Comparison of ENCODE assay signal across 10 cellular contexts in genomic region chr15:77784361-77785292, GRCh38.
DNase-seq lines count a peak whose midpoint lies in the region; ATAC-seq and TF ChIP-seq lines count a peak whose summit lies in the region.
"Had no signal": no experiment of that assay in that cellular context is flagged by ENCODE, and none has a peak within 500 bp of the region (broad histone marks: within the 10 kb centered on the region; RNA-seq: fewer than 3 reads in every experiment).

No MANE protein-coding gene starts in this region.

- no peak for TF ChIP-seq POLR2A in vagina (IDR thresholded peaks at IDR 0.05)

- H4K20me1 ChIP-seq in Loucy (ENCODE audit: insufficient read depth, low read length, poor library complexity, severe bottlenecking) = no peaks in the 10 kb centered on the region

- H3K4me3 ChIP-seq in Loucy (ENCODE audit: low read length, poor library complexity, severe bottlenecking) (no peak overlapping the region), vagina (no peak overlapping the region)
- H3K4me3 ChIP-seq: left lung, thoracic aorta had no signal

- H3K4me1 Mint-ChIP-seq in activated CD8-positive, alpha-beta T cell treated with anti-CD3 and anti-CD28 coated beads for 36 hours (ENCODE audit: low read depth) = no peaks in the 10 kb centered on the region
- H3K4me1 Mint-ChIP-seq in activated CD8-positive, alpha-beta T cell treated with anti-CD3 and anti-CD28 coated beads, Interleukin-2, amount 10 ng/mL, durations not matched to agents 7 days and 5 days (ENCODE audit: low read depth) = no peaks in the 10 kb centered on the region
- peaks cover 3% of the 10 kb centered on the region for H3K4me1 Mint-ChIP-seq in progenitor cell of endocrine pancreas (ENCODE audit: low read depth)

- intact Hi-C loops in activated CD8-positive, alpha-beta T cell treated with anti-CD3 and anti-CD28 coated beads for 36 hours (cut with micrococcal nuclease) = no loop called here
- intact Hi-C loops in vagina (cut with DNase I) = no loop called here

- no peak overlapping the region for H3K4me2 ChIP-seq in Loucy (ENCODE audit: low read depth, low read length, poor library complexity, severe bottlenecking)

- H3K79me2 ChIP-seq in Loucy (ENCODE audit: insufficient read depth, low read length) = no peaks in the 10 kb centered on the region

- peaks cover 1% of the 10 kb centered on the region for H3K27me3 Mint-ChIP-seq in activated CD8-positive, alpha-beta T cell treated with anti-CD3 and anti-CD28 coated beads for 36 hours
- no peaks in the 10 kb centered on the region for H3K27me3 Mint-ChIP-seq in activated CD8-positive, alpha-beta T cell treated with anti-CD3 and anti-CD28 coated beads, Interleukin-2, amount 10 ng/mL, durations not matched to agents 7 days and 5 days (ENCODE audit: low read depth)
- H3K27me3 Mint-ChIP-seq in progenitor cell of endocrine pancreas = no peaks in the 10 kb centered on the region

- H3K36me3 ChIP-seq in Loucy (ENCODE audit: insufficient read depth, low read length) (no peaks in the 10 kb centered on the region), vagina (no peaks in the 10 kb centered on the region)
- H3K36me3 ChIP-seq: left lung, thoracic aorta had no signal

- H3K27me3 ChIP-seq in Loucy (ENCODE audit: insufficient read depth, low read length, poor library complexity, severe bottlenecking) = no peaks in the 10 kb centered on the region
- H3K27me3 ChIP-seq in vagina = no peaks in the 10 kb centered on the region

- no peaks in the 10 kb centered on the region for H3F3A ChIP-seq in Loucy (ENCODE audit: low read depth)

- no peaks in the 10 kb centered on the region for H3K4me1 ChIP-seq in Loucy (ENCODE audit: insufficient read depth, low read length, poor library complexity, severe bottlenecking)
- no peaks in the 10 kb centered on the region for H3K4me1 ChIP-seq in vagina
- H3K4me1 ChIP-seq: left lung had no signal

- CTCF ChIA-PET in activated CD8-positive, alpha-beta T cell treated with anti-CD3 and anti-CD28 coated beads for 36 hours (lab: Charles Lee) = interaction anchor here (1.6 kb wide), 1 partner anchor 13 kb away, joined by 6 read pairs; no protein-coding TSS in a partner anchor
- CTCF ChIA-PET in activated CD8-positive, alpha-beta T cell treated with anti-CD3 and anti-CD28 coated beads, Interleukin-2, amount 10 ng/mL, durations not matched to agents 7 days and 5 days (lab: Charles Lee) = interaction anchor here (0.6 kb wide), 1 partner anchor 241 kb away, joined by 3 read pairs; no protein-coding TSS in a partner anchor

- POLR2A ChIA-PET in activated CD8-positive, alpha-beta T cell treated with anti-CD3 and anti-CD28 coated beads for 36 hours (lab: Charles Lee) = no interaction called here
- POLR2A ChIA-PET in activated CD8-positive, alpha-beta T cell treated with anti-CD3 and anti-CD28 coated beads, Interleukin-2, amount 10 ng/mL, durations not matched to agents 7 days and 5 days (lab: Charles Lee) = no interaction called here

- DNase-seq in activated CD8-positive, alpha-beta T cell treated with anti-CD3 and anti-CD28 coated beads for 36 hours = peak; percentile 61
- no peak for DNase-seq in activated CD8-positive, alpha-beta T cell treated with anti-CD3 and anti-CD28 coated beads, Interleukin-2, amount 10 ng/mL, durations not matched to agents 7 days and 5 days
- DNase-seq in astrocyte of the hippocampus (ENCODE audit: low read depth, low spot score) (peak; percentile 7), progenitor cell of endocrine pancreas (ENCODE audit: low spot score, unreplicated experiment) (no peak), NCI-H510A treated with DMSO at 0.1 percent for 48 hours (lab: John Stamatoyannopoulos, UW) (no peak), vagina (ENCODE audit: extremely low spot score in 2 of 2) (no peak), AML-193 (lab: John Stamatoyannopoulos, UW) (no peak)

- no peaks in the 10 kb centered on the region for H3K9me2 ChIP-seq in Loucy (replicated peaks; ENCODE audit: low read depth, low read length)

- no peaks in the 10 kb centered on the region for H3K9me3 Mint-ChIP-seq in activated CD8-positive, alpha-beta T cell treated with anti-CD3 and anti-CD28 coated beads for 36 hours
- no peaks in the 10 kb centered on the region for H3K9me3 Mint-ChIP-seq in activated CD8-positive, alpha-beta T cell treated with anti-CD3 and anti-CD28 coated beads, Interleukin-2, amount 10 ng/mL, durations not matched to agents 7 days and 5 days (ENCODE audit: insufficient read depth)
- peaks cover 4% of the 10 kb centered on the region for H3K9me3 Mint-ChIP-seq in progenitor cell of endocrine pancreas (ENCODE audit: low read depth)

- H3K27ac ChIP-seq in vagina = no peak overlapping the region
- H3K27ac ChIP-seq: left lung, thoracic aorta had no signal

- H2AFZ ChIP-seq in Loucy (ENCODE audit: low read length) = no peak overlapping the region

- ATAC-seq in activated CD8-positive, alpha-beta T cell treated with anti-CD3 and anti-CD28 coated beads for 36 hours = peak; percentile 72
- ATAC-seq in activated CD8-positive, alpha-beta T cell treated with anti-CD3 and anti-CD28 coated beads, Interleukin-2, amount 10 ng/mL, durations not matched to agents 7 days and 5 days = no peak
- ATAC-seq: left lung had no signal

- H3K4me3 Mint-ChIP-seq in activated CD8-positive, alpha-beta T cell treated with anti-CD3 and anti-CD28 coated beads for 36 hours = no peak overlapping the region
- H3K4me3 Mint-ChIP-seq in activated CD8-positive, alpha-beta T cell treated with anti-CD3 and anti-CD28 coated beads, Interleukin-2, amount 10 ng/mL, durations not matched to agents 7 days and 5 days = no peak overlapping the region
- H3K4me3 Mint-ChIP-seq in progenitor cell of endocrine pancreas (ENCODE audit: low read depth) = no peak overlapping the region

- H3K36me3 Mint-ChIP-seq in activated CD8-positive, alpha-beta T cell treated with anti-CD3 and anti-CD28 coated beads for 36 hours (ENCODE audit: low read depth) = no peaks in the 10 kb centered on the region
- no peaks in the 10 kb centered on the region for H3K36me3 Mint-ChIP-seq in activated CD8-positive, alpha-beta T cell treated with anti-CD3 and anti-CD28 coated beads, Interleukin-2, amount 10 ng/mL, durations not matched to agents 7 days and 5 days (ENCODE audit: low read depth)
- peaks cover 5% of the 10 kb centered on the region for H3K36me3 Mint-ChIP-seq in progenitor cell of endocrine pancreas (ENCODE audit: insufficient read depth)

- no peak overlapping the region for H3K9ac ChIP-seq in Loucy (ENCODE audit: low read depth, low read length, poor library complexity, severe bottlenecking)

- no peaks in the 10 kb centered on the region for H3K9me3 ChIP-seq in Loucy (ENCODE audit: insufficient read depth, low read depth, low read length)
- H3K9me3 ChIP-seq in vagina = no peaks in the 10 kb centered on the region

- TF ChIP-seq CTCF in activated CD8-positive, alpha-beta T cell treated with anti-CD3 and anti-CD28 coated beads for 36 hours (IDR thresholded peaks at IDR 0.05) = peak; percentile 64
- TF ChIP-seq CTCF in Loucy (conservative IDR thresholded peaks at IDR 0.05; ENCODE audit: low read length) (peak; percentile 65), progenitor cell of endocrine pancreas (IDR thresholded peaks at IDR 0.05; ENCODE audit: unreplicated experiment) (peak; percentile 34), vagina (IDR thresholded peaks at IDR 0.05) (no peak)

- H3K27ac Mint-ChIP-seq in activated CD8-positive, alpha-beta T cell treated with anti-CD3 and anti-CD28 coated beads for 36 hours = no peak overlapping the region
- no peak overlapping the region for H3K27ac Mint-ChIP-seq in activated CD8-positive, alpha-beta T cell treated with anti-CD3 and anti-CD28 coated beads, Interleukin-2, amount 10 ng/mL, durations not matched to agents 7 days and 5 days
- H3K27ac Mint-ChIP-seq in progenitor cell of endocrine pancreas = no peak overlapping the region

Comparison
In these comparisons a context has a peak if more than half of its experiments do, and no peak if none do; other contexts are left out.
1. DNase-seq: peak in activated CD8-positive, alpha-beta T cell treated with anti-CD3 and anti-CD28 coated beads for 36 hours (single experiment) and astrocyte of the hippocampus (single experiment); none in activated CD8-positive, alpha-beta T cell treated with anti-CD3 and anti-CD28 coated beads, Interleukin-2, amount 10 ng/mL, durations not matched to agents 7 days and 5 days (single experiment), progenitor cell of endocrine pancreas (single experiment), NCI-H510A treated with DMSO at 0.1 percent for 48 hours (single experiment), vagina (0 of 2) and AML-193 (0 of 2).
2. CTCF ChIP-seq: peak in activated CD8-positive, alpha-beta T cell treated with anti-CD3 and anti-CD28 coated beads for 36 hours (single experiment), Loucy (single experiment) and progenitor cell of endocrine pancreas (single experiment); none in vagina (0 of 3).